In genomic region chr6:73461537-73462350, GRCh38 we compare ENCODE assay signal across 1 cellular context.
A peak's percentile ranks its signal among the peaks of the same experiment; 100 is the strongest.
TF ChIP-seq lines count a peak whose summit lies in the region.

TSS of gene MTO1 (plus strand) at chr6:73461737. CDS start at chr6:73461855, 118 bp downstream.

TF ChIP-seq in K562, 482 proteins besides CTCF, POLR2A, EP300 and RAD21 (continued from another document and continues in another):
- TF ChIP-seq SAFB (IDR thresholded peaks at IDR 0.05; ENCODE audit: borderline replicate concordance, low read depth, low read length) = peak; percentile 79; the same call in 1 of the 2 replicates
- peak; percentile 97 for TF ChIP-seq RBFOX2 (IDR thresholded peaks at IDR 0.05; ENCODE audit: low read depth, low read length)
- no peak for TF ChIP-seq ZNF23 (CRISPR knock-in tag; IDR thresholded peaks at IDR 0.05)
- TF ChIP-seq NCOA1 (IDR thresholded peaks at IDR 0.05; ENCODE audit: low read depth) = peak; percentile 50; the same call in 1 of the 2 replicates
- TF ChIP-seq ZNF518B (CRISPR knock-in tag; IDR thresholded peaks at IDR 0.05) = no peak
- 0 out of 2 replicates have a peak, but pooled peaks have one; percentile 94 for TF ChIP-seq RBM14 (IDR thresholded peaks at IDR 0.05; ENCODE audit: borderline replicate concordance, insufficient read depth, low read depth, low read length)
- TF ChIP-seq MLLT1 (IDR thresholded peaks at IDR 0.05) = peak in 1 of 2 experiments; percentile 55; a peak in 1 of 4 replicates
- TF ChIP-seq MITF (IDR thresholded peaks at IDR 0.05) = no peak
- peak in 1 of 2 experiments; percentile 80; a peak in 3 of 4 replicates for TF ChIP-seq MAZ (CRISPR knock-in tag; conservative IDR thresholded peaks at IDR 0.05 in 1 of 2, IDR thresholded peaks at IDR 0.05 in 1 of 2)
- TF ChIP-seq KAT7 (CRISPR knock-in tag; IDR thresholded peaks at IDR 0.05; ENCODE audit: borderline replicate concordance) = peak; percentile 91; the same call in 1 of the 2 replicates
- TF ChIP-seq SIX5 (IDR thresholded peaks at IDR 0.05; ENCODE audit: borderline replicate concordance in 1 of 2, insufficient read depth in 1 of 2, low read depth in 1 of 2, low read length in 2 of 2) = no peak; a peak in 1 of 4 replicates
- TF ChIP-seq TEAD2 (tag; IDR thresholded peaks at IDR 0.05) = no peak
- TF ChIP-seq NR4A1 (CRISPR knock-in tag; IDR thresholded peaks at IDR 0.05) = no peak
- TF ChIP-seq NR4A1 (tag; IDR thresholded peaks at IDR 0.05) = peak; percentile 44; the same call in 1 of the 2 replicates
- 0 out of 2 replicates have a peak, but pooled peaks have one; percentile 72 for TF ChIP-seq DNMT1 (IDR thresholded peaks at IDR 0.05)
- TF ChIP-seq MAX (CRISPR knock-in tag; IDR thresholded peaks at IDR 0.05) = peak; percentile 56; the same call in 1 of the 2 replicates
- TF ChIP-seq BRD4 (IDR thresholded peaks at IDR 0.05) = peak; percentile 84; the same call in 1 of the 2 replicates
- no peak for TF ChIP-seq VEZF1 (CRISPR knock-in tag; IDR thresholded peaks at IDR 0.05)
- TF ChIP-seq IRF2 (CRISPR knock-in tag; IDR thresholded peaks at IDR 0.05) = no peak
- TF ChIP-seq STAT5B (CRISPR knock-in tag; IDR thresholded peaks at IDR 0.05) = no peak
- 0 out of 2 replicates have a peak, but pooled peaks have one; percentile 36 for TF ChIP-seq L3MBTL2 (IDR thresholded peaks at IDR 0.05)
- TF ChIP-seq ADNP (tag; IDR thresholded peaks at IDR 0.05) = no peak
- TF ChIP-seq HMGXB4 (CRISPR knock-in tag; IDR thresholded peaks at IDR 0.05) = peak; percentile 69; the same call in 1 of the 2 replicates
- no peak for TF ChIP-seq MCM7 (IDR thresholded peaks at IDR 0.05)
- no peak for TF ChIP-seq MXD1 (CRISPR knock-in tag; IDR thresholded peaks at IDR 0.05; ENCODE audit: borderline replicate concordance, poor library complexity, severe bottlenecking)
- TF ChIP-seq ZC3H8 (IDR thresholded peaks at IDR 0.05) = 0 out of 2 replicates have a peak, but pooled peaks have one; percentile 49
- TF ChIP-seq E4F1 (CRISPR knock-in tag; IDR thresholded peaks at IDR 0.05; ENCODE audit: borderline replicate concordance) = no peak
- TF ChIP-seq MTA3 (IDR thresholded peaks at IDR 0.05; ENCODE audit: borderline replicate concordance) = peak; percentile 46; the same call in 1 of the 2 replicates
- no peak for TF ChIP-seq ZNF280B (CRISPR knock-in tag; IDR thresholded peaks at IDR 0.05)
- TF ChIP-seq ZNF583 (CRISPR knock-in tag; IDR thresholded peaks at IDR 0.05) = no peak
- peak; percentile 56; the same call in 1 of the 2 replicates for TF ChIP-seq ARID4B (CRISPR knock-in tag; IDR thresholded peaks at IDR 0.05)
- TF ChIP-seq XRCC3 (IDR thresholded peaks at IDR 0.05) = no peak
- peak; percentile 58 for TF ChIP-seq MEIS2 (IDR thresholded peaks at IDR 0.05; ENCODE audit: partially characterized antibody)
- peak; percentile 81 for TF ChIP-seq CXXC5 (CRISPR knock-in tag; IDR thresholded peaks at IDR 0.05)
- peak; percentile 47 for TF ChIP-seq FIP1L1 (IDR thresholded peaks at IDR 0.05; ENCODE audit: low read depth, low read length, poor library complexity, severe bottlenecking)
- peak; percentile 63 to 66 for TF ChIP-seq E2F6 (IDR thresholded peaks at IDR 0.05; ENCODE audit: borderline replicate concordance in 1 of 2, extremely low read depth in 1 of 2, insufficient read depth in 1 of 2, insufficient read length in 1 of 2, low read depth in 1 of 2, low read length in 1 of 2, poor library complexity in 1 of 2, severe bottlenecking in 1 of 2)
- no peak for TF ChIP-seq ZNF644 (tag; IDR thresholded peaks at IDR 0.05; ENCODE audit: low read depth)
